ENCODE assay signal across 16 cellular contexts in genomic region chr9:78860806-78861475, GRCh38.
A peak's percentile ranks its signal among the peaks of the same experiment; 100 is the strongest.
DNase-seq lines count a peak whose midpoint lies in the region; TF ChIP-seq lines count a peak whose summit lies in the region.
"Had no signal": no experiment of that assay in that cellular context is flagged by ENCODE, and none has a peak within 500 bp of the region (broad histone marks: within the 10 kb centered on the region; RNA-seq: fewer than 3 reads in every experiment).

No MANE protein-coding gene starts in this region.

- H3K79me1 ChIP-seq in trophoblast cell (ENCODE audit: low read length): no peaks in the 10 kb centered on the region

- H3K27ac ChIP-seq in neural cell (ENCODE audit: low read length) (peak overlapping the region; percentile 15), left ventricle myocardium inferior (replicated peaks) (no peak overlapping the region), trophoblast cell (ENCODE audit: low read depth, low read length) (no peak overlapping the region)
- H3K27ac ChIP-seq: HL-60, stomach had no signal

- H3K4me3 ChIP-seq in neural cell (ENCODE audit: low read length) (no peak overlapping the region), left ventricle myocardium inferior (no peak overlapping the region), trophoblast cell (ENCODE audit: low read depth, low read length) (no peak overlapping the region)
- H3K4me3 ChIP-seq: stomach had no signal

- no peak overlapping the region for H3K23ac ChIP-seq in trophoblast cell (ENCODE audit: low read length)

- H3K4me1 ChIP-seq in left ventricle myocardium inferior: no peaks in the 10 kb centered on the region
- peaks cover 0 to 2% of the 10 kb centered on the region in 2 experiments for H3K4me1 ChIP-seq in trophoblast cell (ENCODE audit: control insufficient read depth in 1 of 2, insufficient read depth in 2 of 2, low read length in 2 of 2)
- H3K4me1 ChIP-seq: stomach had no signal

- H2BK120ac ChIP-seq in trophoblast cell (ENCODE audit: insufficient read depth, low read length, poor library complexity): no peak overlapping the region

- no peak for TF ChIP-seq RAD21 in neural cell (conservative IDR thresholded peaks at IDR 0.05)

- no peak overlapping the region for H4K12ac ChIP-seq in trophoblast cell (ENCODE audit: low read depth, low read length)

- no peak overlapping the region for H3K18ac ChIP-seq in trophoblast cell (ENCODE audit: low read length)

- no peak overlapping the region for H3K4ac ChIP-seq in trophoblast cell (ENCODE audit: low read depth, low read length)

- no peak overlapping the region for H2BK5ac ChIP-seq in trophoblast cell (ENCODE audit: low read depth, low read length, poor library complexity)

- H4K20me1 ChIP-seq in neural cell (ENCODE audit: insufficient read depth): no peaks in the 10 kb centered on the region

- H3K14ac ChIP-seq in trophoblast cell (ENCODE audit: low read length): no peak overlapping the region

- no peaks in the 10 kb centered on the region for H3K27me3 ChIP-seq in neural cell (ENCODE audit: insufficient read depth, low read depth, low read length)
- H3K27me3 ChIP-seq in left ventricle myocardium inferior (ENCODE audit: low read depth): no peaks in the 10 kb centered on the region
- H3K27me3 ChIP-seq in trophoblast cell (ENCODE audit: insufficient read depth, low read length): no peaks in the 10 kb centered on the region
- H3K27me3 ChIP-seq: stomach had no signal

- H3K4me2 ChIP-seq in neural cell (ENCODE audit: low read length) (no peak overlapping the region), trophoblast cell (ENCODE audit: low read length) (no peak overlapping the region)

- no peak overlapping the region for H4K8ac ChIP-seq in trophoblast cell (ENCODE audit: low read depth, low read length)

- H2BK12ac ChIP-seq in trophoblast cell (ENCODE audit: low read length): no peak overlapping the region

- H2AFZ ChIP-seq in neural cell (ENCODE audit: low read depth, low read length): no peak overlapping the region
- no peak overlapping the region for H2AFZ ChIP-seq in trophoblast cell (ENCODE audit: insufficient read depth, low read length, poor library complexity)

- TF ChIP-seq EP300 in neural cell (conservative IDR thresholded peaks at IDR 0.05; ENCODE audit: poor library complexity, severe bottlenecking): no peak

- H2AK5ac ChIP-seq in trophoblast cell (ENCODE audit: low read length): no peak overlapping the region

- H3K9me3 ChIP-seq in neural cell (ENCODE audit: low read length): no peaks in the 10 kb centered on the region
- no peaks in the 10 kb centered on the region for H3K9me3 ChIP-seq in left ventricle myocardium inferior (replicated peaks)
- H3K9me3 ChIP-seq in trophoblast cell (ENCODE audit: insufficient read depth, low read depth, low read length): no peaks in the 10 kb centered on the region
- H3K9me3 ChIP-seq: stomach had no signal

- H3K79me2 ChIP-seq in neural cell (replicated peaks; ENCODE audit: insufficient read depth, low read length) (no peaks in the 10 kb centered on the region), trophoblast cell (ENCODE audit: control insufficient read depth, insufficient read depth, low read length, poor library complexity) (no peaks in the 10 kb centered on the region)

- intact Hi-C loops in left ventricle myocardium inferior (cut with micrococcal nuclease): no loop called here

- H3K9me2 ChIP-seq in neural cell (ENCODE audit: insufficient read depth, low read length): no peaks in the 10 kb centered on the region

- H3K9ac ChIP-seq in neural cell (ENCODE audit: low read length): no peak overlapping the region
- H3K9ac ChIP-seq in trophoblast cell (ENCODE audit: low read length): no peak overlapping the region

- peaks cover 11% of the 10 kb centered on the region for H3F3A ChIP-seq in neural cell (ENCODE audit: insufficient read depth, low read length, poor library complexity, severe bottlenecking)

- 0 out of 3 replicates have a peak, but pooled peaks have one; percentile 6 for TF ChIP-seq CTCF in GM12872 (IDR thresholded peaks at IDR 0.05; ENCODE audit: insufficient read depth, low read depth, low read length)
- TF ChIP-seq CTCF in neural cell (IDR thresholded peaks at IDR 0.05; ENCODE audit: poor library complexity, severe bottlenecking): no peak
- no peak for TF ChIP-seq CTCF in left ventricle myocardium inferior (IDR thresholded peaks at IDR 0.05; ENCODE audit: borderline replicate concordance)

- H4K91ac ChIP-seq in trophoblast cell (ENCODE audit: low read depth, low read length): no peak overlapping the region

- H3K36me3 ChIP-seq in neural cell (ENCODE audit: insufficient read depth, low read length): no peaks in the 10 kb centered on the region
- H3K36me3 ChIP-seq in left ventricle myocardium inferior: no peaks in the 10 kb centered on the region
- no peaks in the 10 kb centered on the region for H3K36me3 ChIP-seq in trophoblast cell (ENCODE audit: control insufficient read depth in 1 of 2, insufficient read depth in 2 of 2, low read length in 2 of 2)
- H3K36me3 ChIP-seq: stomach had no signal

- DNase-seq in NAMALWA (ENCODE audit: low spot score) (peak; percentile 13), cerebellum (ENCODE audit: low spot score) (peak; percentile 1), left ventricle myocardium inferior (no peak), trophoblast cell (no peak)
- no peak for DNase-seq in activated naive CD4-positive, alpha-beta T cell treated with Interleukin-2 at 50 U/mL for 16 hours
- DNase-seq: activated CD4-positive, alpha-beta T cell treated with anti-CD3 and anti-CD28 coated beads, Interleukin-2, amount 10 ng/mL, durations not matched to agents 24 days and 14 days; activated naive CD4-positive, alpha-beta T cell; DMS 273 treated with DMSO at 0.1 percent for 48 hours; hippocampal formation; NCI-H1436; NCI-H82; stimulated activated CD4-positive, alpha-beta T cell treated with anti-CD3 and anti-CD28 coated beads, Interleukin-4, amount 100 ng/mL, for 4 hours; stomach had no signal

TF ChIP-seq in neural cell, 6 proteins besides CTCF, POLR2A, EP300 and RAD21:
- TF ChIP-seq MXI1 (conservative IDR thresholded peaks at IDR 0.05; ENCODE audit: poor library complexity, severe bottlenecking) (no peak), TAF1 (IDR thresholded peaks at IDR 0.05; ENCODE audit: low read depth) (no peak), SMC3 (conservative IDR thresholded peaks at IDR 0.05; ENCODE audit: poor library complexity) (no peak), POLR2AphosphoS5 (IDR thresholded peaks at IDR 0.05) (no peak), EZH2 (IDR thresholded peaks at IDR 0.05; ENCODE audit: borderline replicate concordance, insufficient read depth, low read length, poor library complexity, severe bottlenecking) (no peak)
- TF ChIP-seq, protein P1, sequence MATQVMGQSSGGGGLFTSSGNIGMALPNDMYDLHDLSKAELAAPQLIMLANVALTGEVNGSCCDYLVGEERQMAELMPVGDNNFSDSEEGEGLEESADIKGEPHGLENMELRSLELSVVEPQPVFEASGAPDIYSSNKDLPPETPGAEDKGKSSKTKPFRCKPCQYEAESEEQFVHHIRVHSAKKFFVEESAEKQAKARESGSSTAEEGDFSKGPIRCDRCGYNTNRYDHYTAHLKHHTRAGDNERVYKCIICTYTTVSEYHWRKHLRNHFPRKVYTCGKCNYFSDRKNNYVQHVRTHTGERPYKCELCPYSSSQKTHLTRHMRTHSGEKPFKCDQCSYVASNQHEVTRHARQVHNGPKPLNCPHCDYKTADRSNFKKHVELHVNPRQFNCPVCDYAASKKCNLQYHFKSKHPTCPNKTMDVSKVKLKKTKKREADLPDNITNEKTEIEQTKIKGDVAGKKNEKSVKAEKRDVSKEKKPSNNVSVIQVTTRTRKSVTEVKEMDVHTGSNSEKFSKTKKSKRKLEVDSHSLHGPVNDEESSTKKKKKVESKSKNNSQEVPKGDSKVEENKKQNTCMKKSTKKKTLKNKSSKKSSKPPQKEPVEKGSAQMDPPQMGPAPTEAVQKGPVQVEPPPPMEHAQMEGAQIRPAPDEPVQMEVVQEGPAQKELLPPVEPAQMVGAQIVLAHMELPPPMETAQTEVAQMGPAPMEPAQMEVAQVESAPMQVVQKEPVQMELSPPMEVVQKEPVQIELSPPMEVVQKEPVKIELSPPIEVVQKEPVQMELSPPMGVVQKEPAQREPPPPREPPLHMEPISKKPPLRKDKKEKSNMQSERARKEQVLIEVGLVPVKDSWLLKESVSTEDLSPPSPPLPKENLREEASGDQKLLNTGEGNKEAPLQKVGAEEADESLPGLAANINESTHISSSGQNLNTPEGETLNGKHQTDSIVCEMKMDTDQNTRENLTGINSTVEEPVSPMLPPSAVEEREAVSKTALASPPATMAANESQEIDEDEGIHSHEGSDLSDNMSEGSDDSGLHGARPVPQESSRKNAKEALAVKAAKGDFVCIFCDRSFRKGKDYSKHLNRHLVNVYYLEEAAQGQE (IDR thresholded peaks at IDR 0.05; ENCODE audit: borderline replicate concordance): no peak
TF ChIP-seq in neural cell: peak in this region for 0.

Comparison
In these comparisons a context has a peak if more than half of its experiments do, and no peak if none do; other contexts are left out.
1. DNase-seq: peak in NAMALWA (single experiment) and cerebellum (single experiment); none in left ventricle myocardium inferior (single experiment), activated naive CD4-positive, alpha-beta T cell treated with Interleukin-2 at 50 U/mL for 16 hours (single experiment) and trophoblast cell (0 of 2).